In genomic region chr13:44549461-44549860, GRCh38 we compare ENCODE assay signal across 16 cellular contexts. TPM values are rescaled to one million over a fixed set of nuclear protein-coding genes. Genes with fewer than 3 reads are reported as not detected.
DNase-seq lines count a peak whose midpoint lies in the region; ATAC-seq and TF ChIP-seq lines count a peak whose summit lies in the region.
"Had no signal": no experiment of that assay in that cellular context is flagged by ENCODE, and none has a peak within 500 bp of the region (broad histone marks: within the 10 kb centered on the region; RNA-seq: fewer than 3 reads in every experiment).

No MANE protein-coding gene starts in this region.

- peaks cover 2% of the 10 kb centered on the region for H3K27me3 Mint-ChIP-seq in GM23338 (ENCODE audit: insufficient read depth, low read depth, poor library complexity)
- H3K27me3 Mint-ChIP-seq: CD4-positive, CD25-positive, alpha-beta regulatory T cell; IgD-negative memory B cell had no signal

- H3K79me2 ChIP-seq in GM23338 (replicated peaks; ENCODE audit: insufficient read depth): peaks cover 100% of the 10 kb centered on the region

- ATAC-seq in GM23338 (no peak), gastrocnemius medialis (no peak), GM18511 (IDR thresholded peaks at IDR 0.05; ENCODE audit: unreplicated experiment) (no peak), HG03457 (IDR thresholded peaks at IDR 0.05; ENCODE audit: unreplicated experiment) (no peak)
- ATAC-seq: HCT116 had no signal

- H3K27ac Mint-ChIP-seq in GM23338: no peak overlapping the region
- H3K27ac Mint-ChIP-seq: CD4-positive, CD25-positive, alpha-beta regulatory T cell; IgD-negative memory B cell had no signal

- H3K4me3 Mint-ChIP-seq in GM23338: no peak overlapping the region
- H3K4me3 Mint-ChIP-seq: CD4-positive, CD25-positive, alpha-beta regulatory T cell had no signal

- DNase-seq in GM23338 (ENCODE audit: low spot score) (peak; percentile 22), astrocyte of the hippocampus (ENCODE audit: low read depth, low spot score) (peak; percentile 17), kidney tubule cell (ENCODE audit: low spot score) (peak; percentile 10), gastrocnemius medialis (no peak), ureter (ENCODE audit: low spot score) (no peak), H7 (no peak)
- DNase-seq: ACHN; Calu3; CD4-positive, CD25-positive, alpha-beta regulatory T cell; DMS 273 treated with DMSO at 0.1 percent for 48 hours; GDM1 had no signal

- no peak for TF ChIP-seq CTCF in GM23338 (conservative IDR thresholded peaks at IDR 0.05; ENCODE audit: low read depth in 2 of 2)
- TF ChIP-seq CTCF in gastrocnemius medialis (IDR thresholded peaks at IDR 0.05 in 4 of 5, conservative IDR thresholded peaks at IDR 0.05 in 1 of 5): no peak

- H3K4me2 ChIP-seq in GM23338: no peak overlapping the region
- H3K4me2 ChIP-seq: BLaER1 treated with 17β-estradiol and CSF1 and Interleukin-3, amounts not matched to agents 10 nM and 100 nM had no signal

- no peak for TF ChIP-seq POLR2A in gastrocnemius medialis (IDR thresholded peaks at IDR 0.05)

- H3K36me3 ChIP-seq in GM23338 (ENCODE audit: insufficient read depth) (no peaks in the 10 kb centered on the region), gastrocnemius medialis (peaks cover 0 to 12% of the 10 kb centered on the region in 2 donors), H7 (replicated peaks; ENCODE audit: control insufficient read depth, insufficient read depth, low read length) (peaks cover 1% of the 10 kb centered on the region; the same call in 1 of the 2 replicates)

- H4K20me1 ChIP-seq in GM23338 (replicated peaks; ENCODE audit: insufficient read depth): peaks cover 54% of the 10 kb centered on the region

- H3K27me3 ChIP-seq in GM23338 (ENCODE audit: insufficient read depth): no peaks in the 10 kb centered on the region
- H3K27me3 ChIP-seq in gastrocnemius medialis: no peaks in the 10 kb centered on the region
- H3K27me3 ChIP-seq in H7 (ENCODE audit: control insufficient read depth, insufficient read depth, low read length): no peaks in the 10 kb centered on the region
- H3K27me3 ChIP-seq: BLaER1 treated with 17β-estradiol and CSF1 and Interleukin-3, amounts not matched to agents 10 nM and 100 nM had no signal

- in situ Hi-C loops in gastrocnemius medialis (cut with MboI; ENCODE audit: low sequenced_read_pairs in 4 of 4): no loop called here

- no peak overlapping the region for H3K27ac ChIP-seq in GM23338 (ENCODE audit: low read depth)
- peak overlapping the region; percentile 2 to 57 (median 25) for H3K27ac ChIP-seq in gastrocnemius medialis
- H3K27ac ChIP-seq: BLaER1 treated with 17β-estradiol and CSF1 and Interleukin-3, amounts not matched to agents 10 nM and 100 nM had no signal

- no peaks in the 10 kb centered on the region for H3K9me3 Mint-ChIP-seq in GM23338
- H3K9me3 Mint-ChIP-seq: CD4-positive, CD25-positive, alpha-beta regulatory T cell; IgD-negative memory B cell had no signal

- H3K4me1 Mint-ChIP-seq in GM23338: no peaks in the 10 kb centered on the region

- H3K4me3 ChIP-seq in GM23338: no peak overlapping the region
- no peak overlapping the region for H3K4me3 ChIP-seq in gastrocnemius medialis
- no peak overlapping the region for H3K4me3 ChIP-seq in H7 (ENCODE audit: insufficient read depth, low read depth, low read length)
- H3K4me3 ChIP-seq: BLaER1 treated with 17β-estradiol and CSF1 and Interleukin-3, amounts not matched to agents 10 nM and 100 nM had no signal

- H3F3A ChIP-seq in GM23338 (replicated peaks; ENCODE audit: low read depth): no peaks in the 10 kb centered on the region

- intact Hi-C loops in gastrocnemius medialis (cut with DNase I; ENCODE audit: low total_unique reads): no loop called here

- H3K4me1 ChIP-seq in GM23338 (ENCODE audit: insufficient read depth) (no peaks in the 10 kb centered on the region), gastrocnemius medialis (peaks cover 6 to 24% of the 10 kb centered on the region in 2 donors)
- H3K4me1 ChIP-seq: BLaER1 treated with 17β-estradiol and CSF1 and Interleukin-3, amounts not matched to agents 10 nM and 100 nM had no signal

- H3K9me2 ChIP-seq in GM23338 (ENCODE audit: insufficient read depth): no peaks in the 10 kb centered on the region

- H3K36me3 Mint-ChIP-seq in GM23338 (ENCODE audit: low read depth): peaks cover 13% of the 10 kb centered on the region; the same call in 2 of the 3 replicates

- H3K9me3 ChIP-seq in gastrocnemius medialis: no peaks in the 10 kb centered on the region
- H3K9me3 ChIP-seq: BLaER1 treated with 17β-estradiol and CSF1 and Interleukin-3, amounts not matched to agents 10 nM and 100 nM had no signal

- no peak overlapping the region for H2AFZ ChIP-seq in GM23338

TF ChIP-seq in GM23338, 12 proteins besides CTCF, POLR2A, EP300 and RAD21:
- no peak for TF ChIP-seq CREB1 (CRISPR knock-in tag; IDR thresholded peaks at IDR 0.05; ENCODE audit: low read depth)
- TF ChIP-seq REST (IDR thresholded peaks at IDR 0.05; ENCODE audit: unreplicated experiment): no peak
- TF ChIP-seq ETS1 (IDR thresholded peaks at IDR 0.05): no peak
- no peak for TF ChIP-seq EZH2 (IDR thresholded peaks at IDR 0.05; ENCODE audit: low read depth, unreplicated experiment)
- no peak for TF ChIP-seq ZNF114 (CRISPR knock-in tag; IDR thresholded peaks at IDR 0.05)
- TF ChIP-seq JUNB (IDR thresholded peaks at IDR 0.05; ENCODE audit: unreplicated experiment): no peak
- TF ChIP-seq EZH2phosphoT487 (IDR thresholded peaks at IDR 0.05; ENCODE audit: unreplicated experiment): no peak
- no peak for TF ChIP-seq ZNF331 (CRISPR knock-in tag; IDR thresholded peaks at IDR 0.05; ENCODE audit: low read depth)

RNA-seq across cellular contexts. Expression of gene TSC22D1, which starts 26.7 kb away (rescaled TPM):
- total RNA-seq in GM23338 (2014; rRNA removed; shearing (Covaris generic)): 101 and 114 TPM in 2 replicates
- polyA plus RNA-seq in GM23338 (2016; fragmentation: Nextera tagmentation; extraction: Ambion mirVana): 50.5 and 58.5 TPM in 2 replicates
- total RNA-seq in gastrocnemius medialis: 100 to 1,000 TPM; 119 to 325 (median 193) TPM
- 162 TPM for total RNA-seq in ureter
- total RNA-seq in H7 (2014; rRNA removed; shearing (Covaris generic)): 44.7 and 50.1 TPM in 2 replicates

Comparison
In these comparisons a context has a peak if more than half of its experiments do, and no peak if none do; other contexts are left out.
1. DNase-seq: peak in GM23338 (single experiment), astrocyte of the hippocampus (single experiment) and kidney tubule cell (single experiment); none in gastrocnemius medialis (0 of 2), ureter (single experiment) and H7 (single experiment).